In the genomic region with DNA sequence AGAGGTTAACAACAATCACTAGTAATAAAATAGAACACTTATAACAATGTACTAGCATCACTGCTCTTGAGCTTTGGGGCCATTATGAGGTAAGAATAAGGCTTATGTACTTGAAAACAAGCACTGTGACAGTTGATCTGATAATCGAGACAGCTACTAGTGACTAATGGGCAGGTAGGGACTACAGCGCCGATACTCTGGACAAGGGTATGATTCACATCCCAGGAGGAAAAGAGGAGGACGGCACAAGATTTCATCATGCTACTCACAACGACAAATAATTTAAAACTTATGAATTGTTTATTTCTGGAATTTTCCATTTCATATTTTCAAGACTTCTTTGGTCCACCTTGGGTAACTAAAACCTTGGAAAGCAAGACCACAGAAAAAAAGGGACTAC, we compare ENCODE assay signal across 21 cellular contexts.
DNase-seq lines count a peak whose midpoint lies in the region; ATAC-seq, FAIRE-seq and TF ChIP-seq lines count a peak whose summit lies in the region.
"Had no signal": no experiment of that assay in that cellular context is flagged by ENCODE, and none has a peak within 500 bp of the region (broad histone marks: within the 10 kb centered on the region; RNA-seq: fewer than 3 reads in every experiment).

No MANE protein-coding gene starts in this region.

- H3K4me3 Mint-ChIP-seq in osteocyte (ENCODE audit: unreplicated experiment): no peak overlapping the region
- H3K4me3 Mint-ChIP-seq in activated T-helper 1 cell treated with anti-CD3 and anti-CD28 coated beads, Interleukin-12 subunit alpha, Interleukin-12 subunit beta, Interleukin-2, Interleukin-4 antibody, amounts not matched to agents 30 ng/mL and 10 ng/mL and 1 ng/mL, durations not matched to agents 14 hours and 24 hours and 36 hours: no peak overlapping the region
- H3K4me3 Mint-ChIP-seq in naive thymus-derived CD8-positive, alpha-beta T cell: no peak overlapping the region
- H3K4me3 Mint-ChIP-seq: CD4-positive, alpha-beta memory T cell; H9; HFFc6 had no signal

- H3K4ac ChIP-seq in trophoblast cell (ENCODE audit: low read depth, low read length): no peak overlapping the region

- CTCF ChIA-PET in PC-3 (lab: Charles Lee): interaction anchor here (0.6 kb wide), 1 partner anchor 89 kb away, joined by 3 read pairs; no protein-coding TSS in a partner anchor

- no peak overlapping the region for H3K14ac ChIP-seq in trophoblast cell (ENCODE audit: low read length)

- H2BK120ac ChIP-seq in trophoblast cell (ENCODE audit: insufficient read depth, low read length, poor library complexity): no peak overlapping the region

- H3K18ac ChIP-seq in trophoblast cell (ENCODE audit: low read length): no peak overlapping the region

- intact Hi-C loops in PC-3 (cut with micrococcal nuclease): no loop called here
- intact Hi-C loops in activated T-helper 1 cell treated with anti-CD3 and anti-CD28 coated beads, Interleukin-12 subunit alpha, Interleukin-12 subunit beta, Interleukin-2, Interleukin-4 antibody, amounts not matched to agents 30 ng/mL and 10 ng/mL and 1 ng/mL, durations not matched to agents 14 hours and 24 hours and 36 hours (cut with micrococcal nuclease): no loop called here

- H4K20me1 ChIP-seq in PC-3 (ENCODE audit: low read length): no peaks in the 10 kb centered on the region
- H4K20me1 ChIP-seq: BLaER1 treated with 17β-estradiol and CSF1 and Interleukin-3, amounts not matched to agents 10 nM and 100 nM had no signal

- H2AFZ ChIP-seq in PC-3 (ENCODE audit: low read length) (no peak overlapping the region), trophoblast cell (ENCODE audit: insufficient read depth, low read length, poor library complexity) (no peak overlapping the region)

- H3K36me3 Mint-ChIP-seq in osteocyte (ENCODE audit: unreplicated experiment): no peaks in the 10 kb centered on the region
- no peaks in the 10 kb centered on the region for H3K36me3 Mint-ChIP-seq in activated T-helper 1 cell treated with anti-CD3 and anti-CD28 coated beads, Interleukin-12 subunit alpha, Interleukin-12 subunit beta, Interleukin-2, Interleukin-4 antibody, amounts not matched to agents 30 ng/mL and 10 ng/mL and 1 ng/mL, durations not matched to agents 14 hours and 24 hours and 36 hours (ENCODE audit: low read depth)
- no peaks in the 10 kb centered on the region for H3K36me3 Mint-ChIP-seq in naive thymus-derived CD8-positive, alpha-beta T cell
- H3K36me3 Mint-ChIP-seq: CD4-positive, alpha-beta memory T cell had no signal

- H2AK5ac ChIP-seq in trophoblast cell (ENCODE audit: low read length): no peak overlapping the region

- peak; percentile 35 for DNase-seq in HT1080 (ENCODE audit: low read depth)
- DNase-seq in PC-3: peak; percentile 66
- peak; percentile 84 for DNase-seq in bronchial epithelial cell (ENCODE audit: low read depth)
- DNase-seq in trophoblast cell: peak; percentile 12 to 43
- DNase-seq in osteocyte (ENCODE audit: extremely low spot score, unreplicated experiment): no peak
- DNase-seq in activated T-helper 1 cell treated with anti-CD3 and anti-CD28 coated beads, Interleukin-12 subunit alpha, Interleukin-12 subunit beta, Interleukin-2, Interleukin-4 antibody, amounts not matched to agents 30 ng/mL and 10 ng/mL and 1 ng/mL, durations not matched to agents 14 hours and 24 hours and 36 hours (ENCODE audit: low spot score): no peak
- DNase-seq in naive thymus-derived CD8-positive, alpha-beta T cell: no peak
- DNase-seq: Caco-2; CD4-positive, alpha-beta memory T cell; DND-41; H9; HFFc6; NCI-H1417; NCI-H1694 treated with DMSO at 0.1 percent for 48 hours; NCI-H510A treated with DMSO at 0.1 percent for 48 hours; NCI-H748 treated with DMSO at 0.1 percent for 48 hours; Peyer's patch; Right ventricle myocardium superior had no signal

- peak overlapping the region; percentile 27; the same call in 1 of the 2 replicates for H3K27ac ChIP-seq in PC-3 (ENCODE audit: low read length)
- no peak overlapping the region for H3K27ac ChIP-seq in trophoblast cell (ENCODE audit: low read depth, low read length)
- H3K27ac ChIP-seq: BLaER1 treated with 17β-estradiol and CSF1 and Interleukin-3, amounts not matched to agents 10 nM and 100 nM; KMS-11; Peyer's patch had no signal

- H3K9ac ChIP-seq in PC-3 (ENCODE audit: low read length) (no peak overlapping the region), trophoblast cell (ENCODE audit: low read length) (no peak overlapping the region)
- H3K9ac ChIP-seq: BLaER1 treated with 17β-estradiol and CSF1 and Interleukin-3, amounts not matched to agents 10 nM and 100 nM; KMS-11 had no signal

- H3K4me1 Mint-ChIP-seq in osteocyte (ENCODE audit: unreplicated experiment): peaks cover 3% of the 10 kb centered on the region
- no peaks in the 10 kb centered on the region for H3K4me1 Mint-ChIP-seq in activated T-helper 1 cell treated with anti-CD3 and anti-CD28 coated beads, Interleukin-12 subunit alpha, Interleukin-12 subunit beta, Interleukin-2, Interleukin-4 antibody, amounts not matched to agents 30 ng/mL and 10 ng/mL and 1 ng/mL, durations not matched to agents 14 hours and 24 hours and 36 hours (ENCODE audit: low read depth)
- H3K4me1 Mint-ChIP-seq in naive thymus-derived CD8-positive, alpha-beta T cell: no peaks in the 10 kb centered on the region
- H3K4me1 Mint-ChIP-seq: CD4-positive, alpha-beta memory T cell had no signal

- H3K4me2 ChIP-seq in PC-3 (ENCODE audit: low read length) (peak overlapping the region; percentile 44), trophoblast cell (ENCODE audit: low read length) (no peak overlapping the region)
- H3K4me2 ChIP-seq: BLaER1 treated with 17β-estradiol and CSF1 and Interleukin-3, amounts not matched to agents 10 nM and 100 nM; KMS-11 had no signal

- TF ChIP-seq CTCF in PC-3 (conservative IDR thresholded peaks at IDR 0.05; ENCODE audit: low read depth, low read length) (no peak), bronchial epithelial cell (IDR thresholded peaks at IDR 0.05; ENCODE audit: insufficient read depth, low read length, severe bottlenecking) (no peak), osteocyte (IDR thresholded peaks at IDR 0.05) (no peak)

- H4K8ac ChIP-seq in trophoblast cell (ENCODE audit: low read depth, low read length): no peak overlapping the region

- H3K27me3 ChIP-seq in PC-3 (ENCODE audit: low read length) (no peaks in the 10 kb centered on the region), bronchial epithelial cell (ENCODE audit: control insufficient read depth, insufficient read depth, low read length) (no peaks in the 10 kb centered on the region), trophoblast cell (ENCODE audit: insufficient read depth, low read length) (no peaks in the 10 kb centered on the region)
- H3K27me3 ChIP-seq: BLaER1 treated with 17β-estradiol and CSF1 and Interleukin-3, amounts not matched to agents 10 nM and 100 nM; Peyer's patch had no signal

- H2BK5ac ChIP-seq in trophoblast cell (ENCODE audit: low read depth, low read length, poor library complexity): no peak overlapping the region

- no peaks in the 10 kb centered on the region for H3K27me3 Mint-ChIP-seq in osteocyte (ENCODE audit: unreplicated experiment)
- peaks cover 1% of the 10 kb centered on the region for H3K27me3 Mint-ChIP-seq in activated T-helper 1 cell treated with anti-CD3 and anti-CD28 coated beads, Interleukin-12 subunit alpha, Interleukin-12 subunit beta, Interleukin-2, Interleukin-4 antibody, amounts not matched to agents 30 ng/mL and 10 ng/mL and 1 ng/mL, durations not matched to agents 14 hours and 24 hours and 36 hours (ENCODE audit: insufficient read depth)
- peaks cover 0 to 5% (median 3%) of the 10 kb centered on the region in 5 donors for H3K27me3 Mint-ChIP-seq in naive thymus-derived CD8-positive, alpha-beta T cell

- H3K9me3 ChIP-seq in PC-3 (ENCODE audit: low read length): no peaks in the 10 kb centered on the region
- H3K9me3 ChIP-seq in trophoblast cell (ENCODE audit: insufficient read depth, low read depth, low read length): no peaks in the 10 kb centered on the region
- H3K9me3 ChIP-seq: BLaER1 treated with 17β-estradiol and CSF1 and Interleukin-3, amounts not matched to agents 10 nM and 100 nM; Caco-2; Peyer's patch had no signal

- H3K4me3 ChIP-seq in PC-3 (ENCODE audit: low read length) (no peak overlapping the region), bronchial epithelial cell (ENCODE audit: low read depth, low read length) (no peak overlapping the region), trophoblast cell (ENCODE audit: low read depth, low read length) (no peak overlapping the region)
- H3K4me3 ChIP-seq: BLaER1 treated with 17β-estradiol and CSF1 and Interleukin-3, amounts not matched to agents 10 nM and 100 nM; Peyer's patch had no signal

- POLR2A ChIA-PET in PC-3 (lab: Charles Lee; ENCODE audit: unreplicated experiment): interaction anchor here (0.6 kb wide), 1 partner anchor 1911 kb away, joined by 3 read pairs; no protein-coding TSS in a partner anchor
- POLR2A ChIA-PET in naive thymus-derived CD8-positive, alpha-beta T cell (lab: Charles Lee): no interaction called here

- WGBS in trophoblast cell (ENCODE audit: extremely low coverage, insufficient coverage, insufficient read length): no CpG with 5 or more reads among the region's 5 CpGs

- ATAC-seq in PC-3: peak; percentile 64
- ATAC-seq in naive thymus-derived CD8-positive, alpha-beta T cell: no peak

- no TSS peak for BruUV-seq in PC-3 (replicated peaks; lab: Mats Ljungman, UMichigan)

- H4K12ac ChIP-seq in trophoblast cell (ENCODE audit: low read depth, low read length): no peak overlapping the region

- H3F3A ChIP-seq in PC-3 (ENCODE audit: low read length, unreplicated experiment): no peaks in the 10 kb centered on the region

- FAIRE-seq in bronchial epithelial cell (lab: Jason Lieb, UNC): no peak
- FAIRE-seq: GM12891 had no signal

- no peak overlapping the region for H3K23ac ChIP-seq in trophoblast cell (ENCODE audit: low read length)

- no peaks in the 10 kb centered on the region for H3K36me3 ChIP-seq in PC-3 (ENCODE audit: low read depth, low read length)
- H3K36me3 ChIP-seq in bronchial epithelial cell (ENCODE audit: control insufficient read depth, insufficient read depth, low read length): no peaks in the 10 kb centered on the region
- H3K36me3 ChIP-seq in trophoblast cell (ENCODE audit: control insufficient read depth in 1 of 2, insufficient read depth in 2 of 2, low read length in 2 of 2): no peaks in the 10 kb centered on the region
- H3K36me3 ChIP-seq: BLaER1 treated with 17β-estradiol and CSF1 and Interleukin-3, amounts not matched to agents 10 nM and 100 nM; Peyer's patch had no signal

- H3K79me2 ChIP-seq in PC-3 (ENCODE audit: low read length) (no peaks in the 10 kb centered on the region), trophoblast cell (ENCODE audit: control insufficient read depth, insufficient read depth, low read length, poor library complexity) (no peaks in the 10 kb centered on the region)

- no peak overlapping the region for H4K91ac ChIP-seq in trophoblast cell (ENCODE audit: low read depth, low read length)

- no peaks in the 10 kb centered on the region for H3K9me2 ChIP-seq in PC-3 (replicated peaks; ENCODE audit: low read length)

- no peak overlapping the region for H3K27ac Mint-ChIP-seq in osteocyte (ENCODE audit: unreplicated experiment)
- H3K27ac Mint-ChIP-seq in activated T-helper 1 cell treated with anti-CD3 and anti-CD28 coated beads, Interleukin-12 subunit alpha, Interleukin-12 subunit beta, Interleukin-2, Interleukin-4 antibody, amounts not matched to agents 30 ng/mL and 10 ng/mL and 1 ng/mL, durations not matched to agents 14 hours and 24 hours and 36 hours: no peak overlapping the region
- H3K27ac Mint-ChIP-seq in naive thymus-derived CD8-positive, alpha-beta T cell: no peak overlapping the region
- H3K27ac Mint-ChIP-seq: CD4-positive, alpha-beta memory T cell; H9; HFFc6 had no signal

- no peaks in the 10 kb centered on the region for H3K79me1 ChIP-seq in trophoblast cell (ENCODE audit: low read length)

- H3K4me1 ChIP-seq in PC-3 (ENCODE audit: insufficient read depth, low read length) (peaks cover 22% of the 10 kb centered on the region), trophoblast cell (ENCODE audit: control insufficient read depth in 1 of 2, insufficient read depth in 2 of 2, low read length in 2 of 2) (peaks cover 6 to 12% of the 10 kb centered on the region in 2 experiments)
- H3K4me1 ChIP-seq: Caco-2, Peyer's patch had no signal

- no peaks in the 10 kb centered on the region for H3K9me3 Mint-ChIP-seq in osteocyte (ENCODE audit: unreplicated experiment)
- no peaks in the 10 kb centered on the region for H3K9me3 Mint-ChIP-seq in activated T-helper 1 cell treated with anti-CD3 and anti-CD28 coated beads, Interleukin-12 subunit alpha, Interleukin-12 subunit beta, Interleukin-2, Interleukin-4 antibody, amounts not matched to agents 30 ng/mL and 10 ng/mL and 1 ng/mL, durations not matched to agents 14 hours and 24 hours and 36 hours
- H3K9me3 Mint-ChIP-seq in naive thymus-derived CD8-positive, alpha-beta T cell: no peaks in the 10 kb centered on the region
- H3K9me3 Mint-ChIP-seq: CD4-positive, alpha-beta memory T cell; H9; HFFc6 had no signal

- H2BK12ac ChIP-seq in trophoblast cell (ENCODE audit: low read length): no peak overlapping the region

Comparison
In these comparisons a context has a peak if more than half of its experiments do, and no peak if none do; other contexts are left out.
1. DNase-seq: peak in HT1080 (single experiment), PC-3 (single experiment), bronchial epithelial cell (single experiment) and trophoblast cell (2 of 2); none in osteocyte (single experiment), activated T-helper 1 cell treated with anti-CD3 and anti-CD28 coated beads, Interleukin-12 subunit alpha, Interleukin-12 subunit beta, Interleukin-2, Interleukin-4 antibody, amounts not matched to agents 30 ng/mL and 10 ng/mL and 1 ng/mL, durations not matched to agents 14 hours and 24 hours and 36 hours (single experiment) and naive thymus-derived CD8-positive, alpha-beta T cell (0 of 10).